In the genomic region with DNA sequence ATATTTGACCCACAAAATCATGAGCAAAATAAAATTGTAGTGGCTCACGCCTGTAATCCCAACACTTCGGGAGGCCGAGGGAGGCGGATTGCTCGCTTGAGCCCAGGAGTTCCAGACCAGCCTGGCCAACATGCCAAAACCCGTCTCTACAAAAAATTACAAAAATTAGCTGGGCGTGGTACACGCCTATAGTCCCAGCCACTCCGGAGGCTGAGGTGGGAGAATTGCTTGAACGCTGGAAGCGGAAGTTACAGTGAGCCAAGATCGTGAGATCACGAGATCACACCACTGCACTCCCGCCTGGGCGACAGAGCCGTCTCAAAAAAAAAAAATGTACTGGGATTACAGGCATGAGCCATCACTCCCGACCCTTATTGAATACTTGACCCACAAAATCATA, we compare ENCODE assay signal across 1 cellular context.
TF ChIP-seq lines count a peak whose summit lies in the region.

No MANE protein-coding gene starts in this region.

TF ChIP-seq in K562, 482 proteins besides CTCF, POLR2A, EP300 and RAD21:
- TF ChIP-seq, protein P1, sequence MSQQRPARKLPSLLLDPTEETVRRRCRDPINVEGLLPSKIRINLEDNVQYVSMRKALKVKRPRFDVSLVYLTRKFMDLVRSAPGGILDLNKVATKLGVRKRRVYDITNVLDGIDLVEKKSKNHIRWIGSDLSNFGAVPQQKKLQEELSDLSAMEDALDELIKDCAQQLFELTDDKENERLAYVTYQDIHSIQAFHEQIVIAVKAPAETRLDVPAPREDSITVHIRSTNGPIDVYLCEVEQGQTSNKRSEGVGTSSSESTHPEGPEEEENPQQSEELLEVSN (IDR thresholded peaks at IDR 0.05; ENCODE audit: borderline replicate concordance in 1 of 2, extremely low read depth in 1 of 2, insufficient read depth in 1 of 2, insufficient read length in 1 of 2, low read depth in 1 of 2, low read length in 1 of 2, poor library complexity in 1 of 2, severe bottlenecking in 1 of 2): peak in 1 of 2 experiments; percentile 32
- TF ChIP-seq L3MBTL2 (IDR thresholded peaks at IDR 0.05) (peak; percentile 53), BHLHE40 (IDR thresholded peaks at IDR 0.05; ENCODE audit: low read length) (0 out of 2 replicates have a peak, but pooled peaks have one; percentile 29), ZNF354B (CRISPR knock-in tag; IDR thresholded peaks at IDR 0.05) (no peak)
